Comparison of ENCODE assay signal across 34 cellular contexts in genomic region chr4:122121593-122121992, GRCh38.
"Had no signal": no experiment of that assay in that cellular context is flagged by ENCODE, and none has a peak within 500 bp of the region (broad histone marks: within the 10 kb centered on the region; RNA-seq: fewer than 3 reads in every experiment).

No MANE protein-coding gene starts in this region.

- H3K4me3 ChIP-seq: MG63 had no signal

- H3K27me3 ChIP-seq: MG63 had no signal

- H3K36me3 ChIP-seq: MG63 had no signal

- DNase-seq: Karpas-422, Kasumi-1, MG63, MM.1S, MV-4-11, NCI-H1048, NCI-H1092, NCI-H1092 treated with DMSO at 0.1 percent for 48 hours, NCI-H1105, NCI-H1105 treated with DMSO at 0.1 percent for 48 hours, NCI-H1417, NCI-H1417 treated with DMSO at 0.1 percent for 48 hours, NCI-H1436, NCI-H1436 treated with DMSO at 0.1 percent for 48 hours, NCI-H146, NCI-H1694, NCI-H1694 treated with DMSO at 0.1 percent for 48 hours, NCI-H187, NCI-H187 treated with DMSO at 0.1 percent for 48 hours, NCI-H1930, NCI-H2029, NCI-H2029 treated with DMSO at 0.1 percent for 48 hours, NCI-H2081, NCI-H2081 treated with DMSO at 0.1 percent for 48 hours, NCI-H2107, NCI-H2171, NCI-H2171 treated with DMSO at 0.1 percent for 48 hours, NCI-H2227 treated with DMSO at 0.1 percent for 48 hours, NCI-H226, NCI-H345, NCI-H446, NCI-H446 treated with DMSO at 0.1 percent for 48 hours, NCI-H510A, NCI-H510A treated with DMSO at 0.1 percent for 48 hours had no signal

- H3K9me3 ChIP-seq: MG63 had no signal
